Comparison of ENCODE assay signal across 8 cellular contexts in genomic region chr10:14588084-14588937, GRCh38.
A peak's percentile ranks its signal among the peaks of the same experiment; 100 is the strongest.
DNase-seq lines count a peak whose midpoint lies in the region; ATAC-seq and TF ChIP-seq lines count a peak whose summit lies in the region.

No MANE protein-coding gene starts in this region.

- H3K9me3 ChIP-seq in DOHH2 (ENCODE audit: control insufficient read depth, insufficient read depth, low read length) (no peaks in the 10 kb centered on the region), uterus (no peaks in the 10 kb centered on the region)

- H3K9me3 Mint-ChIP-seq in memory B cell = no peaks in the 10 kb centered on the region

- peaks cover 29% of the 10 kb centered on the region for H3F3A ChIP-seq in DOHH2 (ENCODE audit: control insufficient read depth, insufficient read depth)

- H3K4me1 ChIP-seq in DOHH2 (ENCODE audit: control insufficient read depth, low read length) (peaks cover 98% of the 10 kb centered on the region), uterus (no peaks in the 10 kb centered on the region)

- intact Hi-C loops in uterus (cut with DNase I; ENCODE audit: low total_unique reads) = no loop called here

- DNase-seq in NCI-H460 (ENCODE audit: extremely low read depth, low read depth) (peak; percentile 52), caudate nucleus (lab: John Stamatoyannopoulos, UW) (peak in 21 of 61 donors; percentile 8 to 81 (median 31)), memory B cell (ENCODE audit: low spot score in 2 of 2) (no peak), uterus (no peak), NCI-H524 (lab: John Stamatoyannopoulos, UW) (no peak), NCI-H2196 (lab: John Stamatoyannopoulos, UW; ENCODE audit: unreplicated experiment) (no peak)

- H3K27ac Mint-ChIP-seq in memory B cell = peak overlapping the region; percentile 88

- H3K36me3 Mint-ChIP-seq in memory B cell = peaks cover 14% of the 10 kb centered on the region

- H3K4me1 Mint-ChIP-seq in memory B cell = peaks cover 65% of the 10 kb centered on the region

- H3K9me2 ChIP-seq in DOHH2 (replicated peaks; ENCODE audit: control insufficient read depth, low read length) = no peaks in the 10 kb centered on the region

- peaks cover 99% of the 10 kb centered on the region for H3K36me3 ChIP-seq in DOHH2 (ENCODE audit: control insufficient read depth, low read length)
- no peaks in the 10 kb centered on the region for H3K36me3 ChIP-seq in uterus

- H3K79me2 ChIP-seq in DOHH2 (ENCODE audit: control insufficient read depth, low read length) = peaks cover 100% of the 10 kb centered on the region

- TF ChIP-seq POLR2A in uterus (IDR thresholded peaks at IDR 0.05) = no peak

- peak overlapping the region; percentile 51 for H3K4me2 ChIP-seq in DOHH2 (ENCODE audit: low read length)

- ATAC-seq in GM21717 (IDR thresholded peaks at IDR 0.05; ENCODE audit: unreplicated experiment) = peak; percentile 82
- ATAC-seq in memory B cell (ENCODE audit: low read depth) = peak; percentile 16

- H3K27me3 ChIP-seq in DOHH2 (ENCODE audit: control insufficient read depth, low read length) (no peaks in the 10 kb centered on the region), uterus (no peaks in the 10 kb centered on the region)

- no peak for TF ChIP-seq CTCF in DOHH2 (IDR thresholded peaks at IDR 0.05; ENCODE audit: low read depth, low read length, poor library complexity, severe bottlenecking)
- TF ChIP-seq CTCF in uterus (IDR thresholded peaks at IDR 0.05) = no peak

- no peaks in the 10 kb centered on the region for H3K27me3 Mint-ChIP-seq in memory B cell

- peaks cover 76% of the 10 kb centered on the region for H4K20me1 ChIP-seq in DOHH2 (ENCODE audit: control insufficient read depth, insufficient read depth, low read depth, low read length)

- peak overlapping the region; percentile 46 for H3K27ac ChIP-seq in DOHH2 (ENCODE audit: low read depth, low read length)
- peak overlapping the region; percentile 44 for H3K27ac ChIP-seq in caudate nucleus (ENCODE audit: low read depth, low read length)
- peak overlapping the region; percentile 3 to 6 for H3K27ac ChIP-seq in uterus

- peak overlapping the region; percentile 73 for H3K4me3 Mint-ChIP-seq in memory B cell

- H3K4me3 ChIP-seq in DOHH2 (ENCODE audit: low read length) = peak overlapping the region; percentile 28
- H3K4me3 ChIP-seq in uterus = no peak overlapping the region
